In the genomic region with DNA sequence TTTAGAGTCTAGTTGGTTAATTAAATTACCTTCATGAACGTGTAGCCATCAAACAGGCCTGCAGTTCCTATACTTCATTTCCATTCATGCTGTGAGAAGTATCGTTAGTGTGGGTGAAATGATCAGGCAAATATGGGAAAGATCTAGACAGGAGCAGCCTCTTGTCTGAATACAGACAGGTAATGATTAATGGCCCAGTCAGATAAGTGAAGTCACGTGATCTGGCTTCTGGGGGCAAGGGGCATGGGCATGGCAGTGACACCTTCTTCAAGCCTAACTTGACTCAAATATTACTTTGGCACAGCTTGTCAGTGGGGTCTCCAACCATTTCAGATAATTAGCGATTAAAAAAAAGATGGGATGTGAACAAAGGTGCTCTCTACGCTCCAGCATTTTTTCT, we compare ENCODE assay signal across 17 cellular contexts. TPM values are rescaled to one million over a fixed set of nuclear protein-coding genes. Genes with fewer than 3 reads are reported as not detected.
DNase-seq lines count a peak whose midpoint lies in the region; ATAC-seq, FAIRE-seq and TF ChIP-seq lines count a peak whose summit lies in the region.
"Had no signal": no experiment of that assay in that cellular context is flagged by ENCODE, and none has a peak within 500 bp of the region (broad histone marks: within the 10 kb centered on the region; RNA-seq: fewer than 3 reads in every experiment).

No MANE protein-coding gene starts in this region.

- in situ Hi-C loops in GM12878 (cut with MboI): no loop called here

- H3K27me3 ChIP-seq in GM12878 (replicated peaks in 1 of 2; ENCODE audit: control insufficient read depth in 2 of 2, insufficient read depth in 2 of 2, low read length in 1 of 2): peaks cover 0 to 2% of the 10 kb centered on the region in 2 experiments; a peak in 1 of 4 replicates
- no peaks in the 10 kb centered on the region for H3K27me3 ChIP-seq in muscle layer of duodenum (ENCODE audit: low read depth, low read length)

- SMC1A ChIA-PET in GM12878 (lab: Charles Lee; ENCODE audit: uncharacterized antibody, unreplicated experiment): no interaction called here

- no TSS peak for BruUV-seq in GM12878 (replicated peaks; lab: Mats Ljungman, UMichigan)

- H3K9ac ChIP-seq in GM12878 (ENCODE audit: control insufficient read depth, insufficient read depth, low read length): no peak overlapping the region

- H3K27ac ChIP-seq in A549 (no peak overlapping the region), GM12878 (ENCODE audit: control insufficient read depth, insufficient read depth) (no peak overlapping the region), muscle layer of duodenum (ENCODE audit: low read length) (peak overlapping the region; percentile 4)

- no peaks in the 10 kb centered on the region for H4K20me1 ChIP-seq in GM12878 (ENCODE audit: control insufficient read depth, insufficient read depth)

- WGBS in A549 (ENCODE audit: missing lambda C conversion rate): 47% methylated on average over 5 of the region's 5 CpGs
- 40% methylated on average over 5 of the region's 5 CpGs for whole genome bisulfite sequencing in GM12878 (ENCODE audit: insufficient coverage, insufficient replicate concordance, low lambda C conversion rate, missing lambda C conversion rate)

- H3K9me3 ChIP-seq in A549 (no peaks in the 10 kb centered on the region), GM12878 (replicated peaks; ENCODE audit: control insufficient read depth, insufficient read depth, low read length) (no peaks in the 10 kb centered on the region), muscle layer of duodenum (ENCODE audit: control insufficient read depth in 1 of 2, low read length in 2 of 2) (no peaks in the 10 kb centered on the region)

- POLR2A ChIA-PET in A549 (lab: Yijun Ruan, JAX): no interaction called here
- POLR2A ChIA-PET in GM12878 (lab: Charles Lee): no interaction called here

- H2AFZ ChIP-seq in GM12878 (ENCODE audit: control insufficient read depth, low read depth, low read length): no peak overlapping the region
- H2AFZ ChIP-seq: GM23338 had no signal

- TF ChIP-seq CTCF in A549 (IDR thresholded peaks at IDR 0.05) (no peak), GM12878 (IDR thresholded peaks at IDR 0.05 in 2 of 3, conservative IDR thresholded peaks at IDR 0.05 in 1 of 3; ENCODE audit: control insufficient read depth in 2 of 3, extremely low read depth in 1 of 3, insufficient read depth in 1 of 3, low read depth in 3 of 3, low read length in 3 of 3) (no peak)

- no peak for TF ChIP-seq POLR2A in A549 (IDR thresholded peaks at IDR 0.05; ENCODE audit: low read length)
- TF ChIP-seq POLR2A in GM12878 (IDR thresholded peaks at IDR 0.05; ENCODE audit: low read depth, low read length): no peak

- ATAC-seq in A549 (no peak), GM12878 (no peak), left lobe of liver (peak; percentile 89)
- ATAC-seq: GM23338 had no signal

- RAD21 ChIA-PET in GM12878 (lab: Charles Lee; ENCODE audit: unreplicated experiment): no interaction called here

- no peaks in the 10 kb centered on the region for H3K79me2 ChIP-seq in GM12878 (ENCODE audit: control insufficient read depth, insufficient read depth, low read length)

- CTCF ChIA-PET in A549 (lab: Yijun Ruan, JAX): no interaction called here
- CTCF ChIA-PET in GM12878 (lab: Yijun Ruan, JAX): no interaction called here

- intact Hi-C loops in GM12878 (cut with micrococcal nuclease; ENCODE audit: unreplicated experiment): no loop called here

- DNase-seq in A549 (ENCODE audit: low read depth in 1 of 2, low spot score in 1 of 2) (no peak), GM12878 (ENCODE audit: low read depth, low spot score) (no peak), left lobe of liver (ENCODE audit: low spot score) (no peak), activated T-cell treated with anti-CD3 and anti-CD28 coated beads for 4 hours (no peak), T-helper 2 cell (no peak), nucleus accumbens (lab: John Stamatoyannopoulos, UW) (no peak), NCI-H69 (lab: John Stamatoyannopoulos, UW) (no peak)
- DNase-seq: C1 segment of cervical spinal cord; CD4-positive, alpha-beta T cell; DMS79; H7 had no signal

- no peak overlapping the region for H3K4me2 ChIP-seq in A549
- no peak overlapping the region for H3K4me2 ChIP-seq in GM12878 (ENCODE audit: control insufficient read depth, insufficient read depth)
- H3K4me2 ChIP-seq: GM23338 had no signal

- TF ChIP-seq RAD21 in A549 (conservative IDR thresholded peaks at IDR 0.05 in 1 of 2, IDR thresholded peaks at IDR 0.05 in 1 of 2) (no peak), GM12878 (IDR thresholded peaks at IDR 0.05; ENCODE audit: insufficient read depth, low read depth, low read length) (no peak)

- FAIRE-seq in A549 (lab: Jason Lieb, UNC) (no peak), GM12878 (lab: Jason Lieb, UNC) (no peak)
- FAIRE-seq: GM12891 had no signal

- TF ChIP-seq EP300 in A549 (IDR thresholded peaks at IDR 0.05) (no peak), GM12878 (IDR thresholded peaks at IDR 0.05; ENCODE audit: borderline replicate concordance in 1 of 2, control insufficient read depth in 1 of 2, low read depth in 2 of 2, low read length in 2 of 2) (no peak)

- H3K36me3 ChIP-seq in GM12878 (ENCODE audit: control insufficient read depth in 2 of 2, insufficient read depth in 2 of 2, low read length in 1 of 2) (no peaks in the 10 kb centered on the region), muscle layer of duodenum (ENCODE audit: control insufficient read depth in 1 of 2, insufficient read depth in 2 of 2, low read length in 2 of 2) (no peaks in the 10 kb centered on the region)

- no peak overlapping the region for H3K4me3 ChIP-seq in A549
- no peak overlapping the region for H3K4me3 ChIP-seq in GM12878
- H3K4me3 ChIP-seq in muscle layer of duodenum (ENCODE audit: low read depth in 1 of 2, low read length in 2 of 2): no peak overlapping the region
- H3K4me3 ChIP-seq: GM23338 had no signal

- H3K4me1 ChIP-seq in A549 (no peaks in the 10 kb centered on the region), GM12878 (ENCODE audit: control insufficient read depth, insufficient read depth, low read length) (no peaks in the 10 kb centered on the region), muscle layer of duodenum (ENCODE audit: control insufficient read depth in 1 of 2, insufficient read depth in 2 of 2, low read length in 2 of 2) (no peaks in the 10 kb centered on the region)

TF ChIP-seq in A549, 52 proteins besides CTCF, POLR2A, EP300 and RAD21:
- TF ChIP-seq MYC (IDR thresholded peaks at IDR 0.05; ENCODE audit: borderline replicate concordance, low read length): no peak
- TF ChIP-seq, protein P1, sequence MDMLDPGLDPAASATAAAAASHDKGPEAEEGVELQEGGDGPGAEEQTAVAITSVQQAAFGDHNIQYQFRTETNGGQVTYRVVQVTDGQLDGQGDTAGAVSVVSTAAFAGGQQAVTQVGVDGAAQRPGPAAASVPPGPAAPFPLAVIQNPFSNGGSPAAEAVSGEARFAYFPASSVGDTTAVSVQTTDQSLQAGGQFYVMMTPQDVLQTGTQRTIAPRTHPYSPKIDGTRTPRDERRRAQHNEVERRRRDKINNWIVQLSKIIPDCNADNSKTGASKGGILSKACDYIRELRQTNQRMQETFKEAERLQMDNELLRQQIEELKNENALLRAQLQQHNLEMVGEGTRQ (IDR thresholded peaks at IDR 0.05): peak; percentile 31
TF ChIP-seq in A549: peak in this region for 1.

TF ChIP-seq in GM12878, 131 proteins besides CTCF, POLR2A, EP300 and RAD21:
- TF ChIP-seq FOXM1 (IDR thresholded peaks at IDR 0.05; ENCODE audit: low read depth, low read length) (no peak), MEF2B (IDR thresholded peaks at IDR 0.05; ENCODE audit: partially characterized antibody, poor library complexity, severe bottlenecking) (no peak), STAT3 (IDR thresholded peaks at IDR 0.05; ENCODE audit: low read depth, low read length) (no peak), JUNB (IDR thresholded peaks at IDR 0.05) (no peak), RAD51 (IDR thresholded peaks at IDR 0.05) (peak; percentile 21; the same call in 1 of the 2 replicates)

RNA-seq across cellular contexts. Expression of a gene that starts 17.9 kb away (rescaled TPM):
- polyA plus RNA-seq in A549 (2011; rRNA removed): 0.03 and 0.05 TPM in 2 replicates
- not detected in 2 replicates for polyA plus RNA-seq in A549 (2012; cell fraction: cytosol; rRNA removed)
- not detected in 2 replicates for polyA plus RNA-seq in A549 (2012; cell fraction: nucleus; rRNA removed)
- polyA plus RNA-seq in A549 (2017; fragmentation: RNase III; extraction: RNeasy Plus Mini Kit Qiagen cat#74134 plus additional on column Dnase treatment): not detected in 3 replicates
- not detected in 2 replicates for polyA minus RNA-seq in A549 (2011; rRNA and poly(A)+ RNA removed)
- 0.08 TPM in 1 of 2 replicates, not detected in the other for total RNA-seq in GM12878 (2013; cell fraction: nucleolus; rRNA removed)
- 0.11 and 0.16 TPM in 2 replicates for total RNA-seq in GM12878 (2014; rRNA removed)
- 0.09 and 0.18 TPM in 2 replicates for total RNA-seq in GM12878 (2014; rRNA removed; fragmentation: Illumina TruSeq; extraction: Trizol)
- 0.08 TPM in 1 of 2 replicates, not detected in the other for total RNA-seq in GM12878 (2021)
- 0.05 TPM for polyA plus RNA-seq in GM12878 (2011; ENCODE audit: low read depth)
- 0.19 and 0.27 TPM in 2 replicates for polyA plus RNA-seq in GM12878 (2011; rRNA removed)
- 0.12 and 0.13 TPM in 2 replicates for polyA plus RNA-seq in GM12878 (2011; cell fraction: cytosol; rRNA removed)
- 0.09 and 0.13 TPM in 2 replicates for polyA plus RNA-seq in GM12878 (2011; cell fraction: nucleus; rRNA removed)
- polyA plus RNA-seq in GM12878 (2012): 0.07 and 0.11 TPM in 2 replicates
- polyA plus RNA-seq in GM12878 (2014; fragmentation: Illumina TruSeq; extraction: Trizol): 0.10 and 0.15 TPM in 2 replicates
- under 1 TPM; 0.57 to 0.60 TPM for polyA plus RNA-seq in GM12878 (2014; fragmentation: Nextera tagmentation; extraction: Ambion mirVana)
- polyA plus RNA-seq in GM12878 (2014; rRNA removed): 0.12 and 0.16 TPM in 2 replicates
- under 1 TPM; 0.42 to 0.44 TPM for polyA plus RNA-seq in GM12878 (2016; fragmentation: Nextera tagmentation; extraction: Ambion mirVana)
- polyA minus RNA-seq in GM12878 (2011; rRNA and poly(A)+ RNA removed): 0.26 TPM in 1 of 2 replicates, not detected in the other
- not detected in 2 replicates for polyA minus RNA-seq in GM12878 (2011; cell fraction: cytosol; rRNA and poly(A)+ RNA removed)
- polyA minus RNA-seq in GM12878 (2011; cell fraction: nucleus; rRNA and poly(A)+ RNA removed): 0.29 TPM in 1 of 2 replicates, not detected in the other
- total RNA-seq in left lobe of liver: not detected
- total RNA-seq: A172; CD4-positive, alpha-beta T cell; G401; HT-29 had no signal
